Comparison of ENCODE assay signal across 11 cellular contexts in genomic region chr3:46960801-46961200, GRCh38. TPM values are rescaled to one million over a fixed set of nuclear protein-coding genes. Genes with fewer than 3 reads are reported as not detected.
DNase-seq lines count a peak whose midpoint lies in the region; ATAC-seq and TF ChIP-seq lines count a peak whose summit lies in the region.
"Had no signal": no experiment of that assay in that cellular context is flagged by ENCODE, and none has a peak within 500 bp of the region (broad histone marks: within the 10 kb centered on the region; RNA-seq: fewer than 3 reads in every experiment).

No MANE protein-coding gene starts in this region.

- no peaks in the 10 kb centered on the region for H3K27me3 Mint-ChIP-seq in activated T-cell treated with anti-CD3 and anti-CD28 coated beads, Interleukin-2, amount 50 U/mL, for 72 hours (ENCODE audit: low read depth)
- no peaks in the 10 kb centered on the region for H3K27me3 Mint-ChIP-seq in naive B cell
- no peaks in the 10 kb centered on the region for H3K27me3 Mint-ChIP-seq in type B pancreatic cell

- no peak for TF ChIP-seq CTCF in colonic mucosa (IDR thresholded peaks at IDR 0.05)
- no peak for TF ChIP-seq CTCF in type B pancreatic cell (conservative IDR thresholded peaks at IDR 0.05)

- intact Hi-C loops in colonic mucosa (cut with DNase I) = no loop called here

- H3K27me3 ChIP-seq in colonic mucosa = no peaks in the 10 kb centered on the region

- peaks cover 2 to 5% of the 10 kb centered on the region in 2 donors for H3K36me3 Mint-ChIP-seq in activated T-cell treated with anti-CD3 and anti-CD28 coated beads, Interleukin-2, amount 50 U/mL, for 72 hours (ENCODE audit: insufficient read depth in 2 of 2)
- peaks cover 5 to 7% of the 10 kb centered on the region in 2 donors for H3K36me3 Mint-ChIP-seq in naive B cell
- peaks cover 21% of the 10 kb centered on the region for H3K36me3 Mint-ChIP-seq in type B pancreatic cell

- no peaks in the 10 kb centered on the region for H3K9me3 Mint-ChIP-seq in activated T-cell treated with anti-CD3 and anti-CD28 coated beads, Interleukin-2, amount 50 U/mL, for 72 hours
- H3K9me3 Mint-ChIP-seq in naive B cell (no peaks in the 10 kb centered on the region), type B pancreatic cell (peaks cover 4% of the 10 kb centered on the region)

- DNase-seq in activated T-cell treated with anti-CD3 and anti-CD28 coated beads, Interleukin-2, amount 50 U/mL, for 72 hours = no peak
- DNase-seq in activated T-cell treated with anti-CD3 and anti-CD28 coated beads for 4 hours (no peak), colonic mucosa (no peak), naive B cell (no peak), type B pancreatic cell (ENCODE audit: extremely low spot score, unreplicated experiment) (no peak), NCI-H2029 treated with DMSO at 0.1 percent for 48 hours (lab: John Stamatoyannopoulos, UW) (no peak), midbrain (lab: John Stamatoyannopoulos, UW) (no peak)
- DNase-seq: amniotic stem cell, NCI-H2227 treated with DMSO at 0.1 percent for 48 hours, small intestine had no signal

- no peak overlapping the region for H3K9ac ChIP-seq in colonic mucosa (ENCODE audit: low read depth in 2 of 2, low read length in 2 of 2)

- H3K4me1 ChIP-seq in colonic mucosa = peaks cover 17% of the 10 kb centered on the region

- peaks cover 73% of the 10 kb centered on the region for H3K4me1 Mint-ChIP-seq in activated T-cell treated with anti-CD3 and anti-CD28 coated beads, Interleukin-2, amount 50 U/mL, for 72 hours (ENCODE audit: low read depth)
- H3K4me1 Mint-ChIP-seq in naive B cell = peaks cover 65 to 80% (median 71%) of the 10 kb centered on the region in 3 donors
- peaks cover 59% of the 10 kb centered on the region for H3K4me1 Mint-ChIP-seq in type B pancreatic cell (ENCODE audit: unreplicated experiment)

- no peak for ATAC-seq in activated T-cell treated with anti-CD3 and anti-CD28 coated beads, Interleukin-2, amount 50 U/mL, for 72 hours (replicated peaks in 1 of 2)
- no peak for ATAC-seq in naive B cell (ENCODE audit: low read depth in 2 of 2)
- no peak for ATAC-seq in GM19452 (IDR thresholded peaks at IDR 0.05; ENCODE audit: unreplicated experiment)

- H3K4me3 Mint-ChIP-seq in activated T-cell treated with anti-CD3 and anti-CD28 coated beads, Interleukin-2, amount 50 U/mL, for 72 hours = peak overlapping the region; percentile 30 to 62
- H3K4me3 Mint-ChIP-seq in naive B cell = peak overlapping the region in 5 of 8 donors; percentile 1 to 75 (median 31)
- H3K4me3 Mint-ChIP-seq in type B pancreatic cell = peak overlapping the region; percentile 82

- H3K36me3 ChIP-seq in colonic mucosa = no peaks in the 10 kb centered on the region

- H3K27ac Mint-ChIP-seq in activated T-cell treated with anti-CD3 and anti-CD28 coated beads, Interleukin-2, amount 50 U/mL, for 72 hours = peak overlapping the region; percentile 72
- peak overlapping the region in 3 of 6 donors; percentile 79 to 88 (median 83) for H3K27ac Mint-ChIP-seq in naive B cell
- H3K27ac Mint-ChIP-seq in type B pancreatic cell = peak overlapping the region; percentile 99

- no peak overlapping the region for H3K4me3 ChIP-seq in colonic mucosa

- H3K9me3 ChIP-seq in colonic mucosa = no peaks in the 10 kb centered on the region

- H3K27ac ChIP-seq in colonic mucosa = peak overlapping the region; percentile 27

RNA-seq across cellular contexts. Expression of gene CCDC12, which starts 15.7 kb away (rescaled TPM):
- total RNA-seq in activated T-cell treated with anti-CD3 and anti-CD28 coated beads, Interleukin-2, amount 50 U/mL, for 72 hours = 10 to 100 TPM; 54.7 to 56.2 TPM
- 10 to 100 TPM; 34.1 to 55.7 TPM for total RNA-seq in colonic mucosa
- polyA plus RNA-seq in naive B cell (ENCODE audit: low read depth in 6 of 6) = 100 to 1,000 TPM; 119 to 157 (median 123) TPM
- total RNA-seq in type B pancreatic cell (ENCODE audit: low replicate concordance) = 46.7 and 49.7 TPM in 2 replicates

RNA-seq across cellular contexts. Expression of gene NBEAL2, which starts 18.7 kb away (rescaled TPM):
- 10 to 100 TPM; 84.0 to 87.4 TPM for total RNA-seq in activated T-cell treated with anti-CD3 and anti-CD28 coated beads, Interleukin-2, amount 50 U/mL, for 72 hours
- total RNA-seq in colonic mucosa (100 to 1,000 TPM in 1 of 2 donors, 10 to 100 TPM in 1; 40.9 to 106 TPM), type B pancreatic cell (ENCODE audit: low replicate concordance) (115 and 241 TPM in 2 replicates)
- 1 to 10 TPM in 4 of 6 donors, under 1 TPM in 1, not detected in 1; 0.34 to 2.2 (median 1.5) TPM for polyA plus RNA-seq in naive B cell (ENCODE audit: low read depth in 6 of 6)

Comparison
In these comparisons a context has a peak if more than half of its experiments do, and no peak if none do; other contexts are left out.
1. H3K4me3 Mint-ChIP-seq: peak in every context shown above with its lines; median percentile 82 in type B pancreatic cell; 46 in activated T-cell treated with anti-CD3 and anti-CD28 coated beads, Interleukin-2, amount 50 U/mL, for 72 hours; 31 in naive B cell.